1 cellular context compared by ENCODE assay signal in the genomic region with DNA sequence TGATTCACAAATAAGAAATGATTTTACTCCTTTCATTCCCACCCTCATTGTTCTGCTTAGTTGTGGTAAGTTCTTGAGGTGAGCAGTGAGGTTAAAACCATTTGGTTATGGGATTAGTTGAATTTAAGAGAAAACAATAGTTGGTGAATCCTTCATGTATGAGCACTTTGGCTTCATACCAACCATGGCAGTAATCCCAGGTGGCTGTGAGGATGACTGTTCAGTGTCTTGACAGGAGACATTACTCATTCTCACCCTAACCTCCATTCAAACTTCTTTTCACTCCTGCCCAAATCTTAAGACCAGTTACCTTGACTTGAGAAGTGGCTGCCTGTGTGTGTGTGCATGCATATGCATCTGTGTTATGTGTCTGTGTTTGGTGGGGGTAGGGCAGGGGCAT.
TF ChIP-seq lines count a peak whose summit lies in the region.

No MANE protein-coding gene starts in this region.

TF ChIP-seq in HEK293T, 16 proteins besides CTCF, POLR2A, EP300 and RAD21:
- no peak for TF ChIP-seq SP1 (IDR thresholded peaks at IDR 0.05)
- TF ChIP-seq SUZ12 (IDR thresholded peaks at IDR 0.05): no peak
- no peak for TF ChIP-seq FOXM1 (IDR thresholded peaks at IDR 0.05; ENCODE audit: borderline replicate concordance)
- TF ChIP-seq CTBP1 (IDR thresholded peaks at IDR 0.05; ENCODE audit: borderline replicate concordance): no peak
- no peak for TF ChIP-seq NFRKB (IDR thresholded peaks at IDR 0.05)
- TF ChIP-seq ELF4 (IDR thresholded peaks at IDR 0.05): no peak
- no peak for TF ChIP-seq LEF1 (IDR thresholded peaks at IDR 0.05; ENCODE audit: borderline replicate concordance)
- TF ChIP-seq ZNF384 (IDR thresholded peaks at IDR 0.05): no peak
- no peak for TF ChIP-seq HDGF (IDR thresholded peaks at IDR 0.05; ENCODE audit: borderline replicate concordance)
- no peak for TF ChIP-seq FOXA1 (IDR thresholded peaks at IDR 0.05)
- TF ChIP-seq, protein P1, sequence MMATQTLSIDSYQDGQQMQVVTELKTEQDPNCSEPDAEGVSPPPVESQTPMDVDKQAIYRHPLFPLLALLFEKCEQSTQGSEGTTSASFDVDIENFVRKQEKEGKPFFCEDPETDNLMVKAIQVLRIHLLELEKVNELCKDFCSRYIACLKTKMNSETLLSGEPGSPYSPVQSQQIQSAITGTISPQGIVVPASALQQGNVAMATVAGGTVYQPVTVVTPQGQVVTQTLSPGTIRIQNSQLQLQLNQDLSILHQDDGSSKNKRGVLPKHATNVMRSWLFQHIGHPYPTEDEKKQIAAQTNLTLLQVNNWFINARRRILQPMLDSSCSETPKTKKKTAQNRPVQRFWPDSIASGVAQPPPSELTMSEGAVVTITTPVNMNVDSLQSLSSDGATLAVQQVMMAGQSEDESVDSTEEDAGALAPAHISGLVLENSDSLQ (IDR thresholded peaks at IDR 0.05): no peak
- TF ChIP-seq FOXK2 (IDR thresholded peaks at IDR 0.05): no peak
- TF ChIP-seq L3MBTL2 (conservative IDR thresholded peaks at IDR 0.05): no peak
- TF ChIP-seq BHLHE40 (IDR thresholded peaks at IDR 0.05; ENCODE audit: borderline replicate concordance): no peak
- TF ChIP-seq TARDBP (IDR thresholded peaks at IDR 0.05): no peak
- TF ChIP-seq ARNT (IDR thresholded peaks at IDR 0.05): no peak
